22 cellular contexts compared by ENCODE assay signal in genomic region chrX:14209034-14209433, GRCh38.
"Had no signal": no experiment of that assay in that cellular context is flagged by ENCODE, and none has a peak within 500 bp of the region (broad histone marks: within the 10 kb centered on the region; RNA-seq: fewer than 3 reads in every experiment).

No MANE protein-coding gene starts in this region.

- H3K27me3 Mint-ChIP-seq: effector memory CD8-positive, alpha-beta T cell had no signal

- H3K4me1 Mint-ChIP-seq: mesothelial cell of epicardium; naive thymus-derived CD4-positive, alpha-beta T cell; nephron; neural progenitor cell; stimulated activated naive B cell treated with anti-CD40 and anti-IgM and Interleukin-4, amounts not matched to agents 10 μg/mL and 1 μg/mL and 100 μg/mL, for 72 hours had no signal

- H3K9me3 Mint-ChIP-seq: stimulated activated naive CD8-positive, alpha-beta T cell treated with anti-CD3 and anti-CD28 coated beads, Interleukin-15, Interleukin-2, amounts not matched to agents 100 ng/mL and 50 ng/mL, for 24 hours had no signal

- H3K36me3 Mint-ChIP-seq: naive thymus-derived CD4-positive, alpha-beta T cell; neural progenitor cell; stimulated activated naive B cell treated with anti-CD40 and anti-IgM and Interleukin-4, amounts not matched to agents 10 μg/mL and 1 μg/mL and 100 μg/mL, for 72 hours had no signal

- H3K4me2 ChIP-seq: neural progenitor cell had no signal

- H3K4me1 ChIP-seq: gastrocnemius medialis, left lung, neural progenitor cell, psoas muscle, spleen, tibial nerve, upper lobe of left lung had no signal

- H3K27ac Mint-ChIP-seq: effector memory CD8-positive, alpha-beta T cell; mesothelial cell of epicardium; naive thymus-derived CD4-positive, alpha-beta T cell; nephron; neural progenitor cell; stimulated activated naive B cell treated with anti-CD40 and anti-IgM and Interleukin-4, amounts not matched to agents 10 μg/mL and 1 μg/mL and 100 μg/mL, for 72 hours; stimulated activated naive CD8-positive, alpha-beta T cell treated with anti-CD3 and anti-CD28 coated beads, Interleukin-15, Interleukin-2, amounts not matched to agents 100 ng/mL and 50 ng/mL, for 24 hours had no signal

- H3K27me3 ChIP-seq: gastrocnemius medialis, left lung, neural progenitor cell, spleen, tibial nerve, upper lobe of left lung had no signal

- H3K9me3 ChIP-seq: gastrocnemius medialis, left lung, psoas muscle, thoracic aorta had no signal

- H3K27ac ChIP-seq: gastrocnemius medialis, left lung, neural progenitor cell, psoas muscle, skin epidermis, spleen, thoracic aorta, tibial nerve, upper lobe of left lung had no signal

- H3K4me3 ChIP-seq: gastrocnemius medialis, left lung, neural progenitor cell, psoas muscle, skin epidermis, spleen, thoracic aorta, tibial nerve, upper lobe of left lung had no signal

- H3K36me3 ChIP-seq: gastrocnemius medialis, left lung, neural progenitor cell, spleen, thoracic aorta, tibial nerve, upper lobe of left lung had no signal

- DNase-seq: cortex of kidney; effector memory CD8-positive, alpha-beta T cell; foreskin fibroblast; gastrocnemius medialis; head of caudate nucleus; kidney; left lung; mesenchymal stem cell; naive thymus-derived CD4-positive, alpha-beta T cell; posterior cingulate gyrus; psoas muscle; right cardiac atrium; spleen; stimulated activated naive B cell treated with anti-CD40 and anti-IgM and Interleukin-4, amounts not matched to agents 10 μg/mL and 1 μg/mL and 100 μg/mL, for 72 hours; upper lobe of left lung had no signal

- ATAC-seq: effector memory CD8-positive, alpha-beta T cell; gastrocnemius medialis; left lung; naive thymus-derived CD4-positive, alpha-beta T cell; psoas muscle; right cardiac atrium; stimulated activated naive B cell treated with anti-CD40 and anti-IgM and Interleukin-4, amounts not matched to agents 10 μg/mL and 1 μg/mL and 100 μg/mL, for 72 hours had no signal

- H3K9ac ChIP-seq: neural progenitor cell had no signal

- H3K4me3 Mint-ChIP-seq: effector memory CD8-positive, alpha-beta T cell; mesothelial cell of epicardium; naive thymus-derived CD4-positive, alpha-beta T cell; nephron; neural progenitor cell; stimulated activated naive B cell treated with anti-CD40 and anti-IgM and Interleukin-4, amounts not matched to agents 10 μg/mL and 1 μg/mL and 100 μg/mL, for 72 hours; stimulated activated naive CD8-positive, alpha-beta T cell treated with anti-CD3 and anti-CD28 coated beads, Interleukin-15, Interleukin-2, amounts not matched to agents 100 ng/mL and 50 ng/mL, for 24 hours had no signal

- H2AFZ ChIP-seq: neural progenitor cell had no signal
